ENCODE assay signal across 22 cellular contexts in genomic region chr3:56732109-56732508, GRCh38. TPM values are rescaled to one million over a fixed set of nuclear protein-coding genes. Genes with fewer than 3 reads are reported as not detected.
DNase-seq lines count a peak whose midpoint lies in the region; ATAC-seq and TF ChIP-seq lines count a peak whose summit lies in the region.
"Had no signal": no experiment of that assay in that cellular context is flagged by ENCODE, and none has a peak within 500 bp of the region (broad histone marks: within the 10 kb centered on the region; RNA-seq: fewer than 3 reads in every experiment).

No MANE protein-coding gene starts in this region.

- no peaks in the 10 kb centered on the region for H3K27me3 Mint-ChIP-seq in stimulated activated naive CD8-positive, alpha-beta T cell treated with anti-CD3 and anti-CD28 coated beads, Interleukin-15, Interleukin-2, amounts not matched to agents 100 ng/mL and 50 ng/mL, for 24 hours
- H3K27me3 Mint-ChIP-seq in activated CD8-positive, alpha-beta T cell treated with anti-CD3 and anti-CD28 coated beads for 36 hours = no peaks in the 10 kb centered on the region
- H3K27me3 Mint-ChIP-seq in immature natural killer cell (ENCODE audit: low read depth in 3 of 3) = peaks cover 10 to 26% (median 10%) of the 10 kb centered on the region in 3 donors
- H3K27me3 Mint-ChIP-seq: stimulated activated memory B cell treated with anti-CD40 and anti-IgM and Interleukin-4, amounts not matched to agents 10 μg/mL and 1 μg/mL and 100 μg/mL, for 72 hours had no signal

- DNase-seq in stimulated activated naive CD8-positive, alpha-beta T cell treated with anti-CD3 and anti-CD28 coated beads, Interleukin-15, Interleukin-2, amounts not matched to agents 100 U/mL and 50 U/mL, for 24 hours = no peak
- DNase-seq in activated CD8-positive, alpha-beta T cell treated with anti-CD3 and anti-CD28 coated beads for 36 hours = no peak
- DNase-seq in immature natural killer cell = no peak
- no peak for DNase-seq in epidermal melanocyte (ENCODE audit: insufficient read length, low spot score)
- DNase-seq in G401 (ENCODE audit: low spot score) = no peak
- DNase-seq in SIG-M5 (lab: John Stamatoyannopoulos, UW) = no peak
- DNase-seq: activated CD4-positive, alpha-beta T cell treated with anti-CD3 and anti-CD28 coated beads, Interleukin-2, amount 50 U/mL, for 4 hours; brain microvascular endothelial cell; endodermal cell; esophagus squamous epithelium; gastrocnemius medialis; hippocampal formation; NCI-H1105 treated with DMSO at 0.1 percent for 48 hours; NCI-H2029 treated with DMSO at 0.1 percent for 48 hours; NCI-H226; NCI-H748 treated with DMSO at 0.1 percent for 48 hours; retina; stimulated activated CD4-positive, alpha-beta T cell treated with anti-CD3 and anti-CD28 coated beads, Interleukin-2, amount 100 ng/mL, for 48 hours; WERI-Rb-1 had no signal

- H3K4me1 Mint-ChIP-seq in stimulated activated naive CD8-positive, alpha-beta T cell treated with anti-CD3 and anti-CD28 coated beads, Interleukin-15, Interleukin-2, amounts not matched to agents 100 ng/mL and 50 ng/mL, for 24 hours (ENCODE audit: low read depth) = peaks cover 60% of the 10 kb centered on the region
- H3K4me1 Mint-ChIP-seq in activated CD8-positive, alpha-beta T cell treated with anti-CD3 and anti-CD28 coated beads for 36 hours (ENCODE audit: low read depth) = peaks cover 61% of the 10 kb centered on the region
- peaks cover 78 to 89% of the 10 kb centered on the region in 2 donors for H3K4me1 Mint-ChIP-seq in immature natural killer cell
- H3K4me1 Mint-ChIP-seq: endodermal cell; stimulated activated memory B cell treated with anti-CD40 and anti-IgM and Interleukin-4, amounts not matched to agents 10 μg/mL and 1 μg/mL and 100 μg/mL, for 72 hours had no signal

- H3K36me3 Mint-ChIP-seq in stimulated activated naive CD8-positive, alpha-beta T cell treated with anti-CD3 and anti-CD28 coated beads, Interleukin-15, Interleukin-2, amounts not matched to agents 100 ng/mL and 50 ng/mL, for 24 hours (ENCODE audit: low read depth) = peaks cover 85% of the 10 kb centered on the region
- H3K36me3 Mint-ChIP-seq in activated CD8-positive, alpha-beta T cell treated with anti-CD3 and anti-CD28 coated beads for 36 hours (ENCODE audit: low read depth) = peaks cover 85% of the 10 kb centered on the region
- peaks cover 53 to 69% (median 56%) of the 10 kb centered on the region in 3 donors for H3K36me3 Mint-ChIP-seq in immature natural killer cell

- in situ Hi-C loops in G401 (cut with HindIII; ENCODE audit: low sequenced_read_pairs) = no loop called here

- H3K9me3 Mint-ChIP-seq in stimulated activated naive CD8-positive, alpha-beta T cell treated with anti-CD3 and anti-CD28 coated beads, Interleukin-15, Interleukin-2, amounts not matched to agents 100 ng/mL and 50 ng/mL, for 24 hours = no peaks in the 10 kb centered on the region
- H3K9me3 Mint-ChIP-seq in activated CD8-positive, alpha-beta T cell treated with anti-CD3 and anti-CD28 coated beads for 36 hours = no peaks in the 10 kb centered on the region
- H3K9me3 Mint-ChIP-seq in immature natural killer cell = no peaks in the 10 kb centered on the region
- H3K9me3 Mint-ChIP-seq: endodermal cell; stimulated activated memory B cell treated with anti-CD40 and anti-IgM and Interleukin-4, amounts not matched to agents 10 μg/mL and 1 μg/mL and 100 μg/mL, for 72 hours had no signal

- TF ChIP-seq CTCF in activated CD8-positive, alpha-beta T cell treated with anti-CD3 and anti-CD28 coated beads for 36 hours (IDR thresholded peaks at IDR 0.05) = no peak

- POLR2A ChIA-PET in activated CD8-positive, alpha-beta T cell treated with anti-CD3 and anti-CD28 coated beads for 36 hours (lab: Charles Lee) = interaction anchor here (1.1 kb wide), 1 partner anchor 20 kb away, joined by 4 read pairs; no protein-coding TSS in a partner anchor

- no peak overlapping the region for H3K4me3 Mint-ChIP-seq in stimulated activated naive CD8-positive, alpha-beta T cell treated with anti-CD3 and anti-CD28 coated beads, Interleukin-15, Interleukin-2, amounts not matched to agents 100 ng/mL and 50 ng/mL, for 24 hours
- H3K4me3 Mint-ChIP-seq in activated CD8-positive, alpha-beta T cell treated with anti-CD3 and anti-CD28 coated beads for 36 hours = no peak overlapping the region
- H3K4me3 Mint-ChIP-seq in immature natural killer cell = peak overlapping the region; percentile 67 to 81 (median 74)
- H3K4me3 Mint-ChIP-seq: endodermal cell; stimulated activated memory B cell treated with anti-CD40 and anti-IgM and Interleukin-4, amounts not matched to agents 10 μg/mL and 1 μg/mL and 100 μg/mL, for 72 hours had no signal

- CTCF ChIA-PET in activated CD8-positive, alpha-beta T cell treated with anti-CD3 and anti-CD28 coated beads for 36 hours (lab: Charles Lee) = interaction anchor here (1.3 to 6.0 kb wide), 2 partner anchors 57 to 68 kb away, joined by 3 to 37 read pairs; partner anchors contain the start of gene ARHGEF3

- peak overlapping the region; percentile 63 for H3K27ac Mint-ChIP-seq in stimulated activated naive CD8-positive, alpha-beta T cell treated with anti-CD3 and anti-CD28 coated beads, Interleukin-15, Interleukin-2, amounts not matched to agents 100 ng/mL and 50 ng/mL, for 24 hours
- H3K27ac Mint-ChIP-seq in activated CD8-positive, alpha-beta T cell treated with anti-CD3 and anti-CD28 coated beads for 36 hours = peak overlapping the region; percentile 83
- peak overlapping the region; percentile 91 to 98 (median 96) for H3K27ac Mint-ChIP-seq in immature natural killer cell
- H3K27ac Mint-ChIP-seq: endodermal cell; stimulated activated memory B cell treated with anti-CD40 and anti-IgM and Interleukin-4, amounts not matched to agents 10 μg/mL and 1 μg/mL and 100 μg/mL, for 72 hours had no signal

- intact Hi-C loops in activated CD8-positive, alpha-beta T cell treated with anti-CD3 and anti-CD28 coated beads for 36 hours (cut with micrococcal nuclease) = no loop called here

- ATAC-seq in stimulated activated naive CD8-positive, alpha-beta T cell treated with anti-CD3 and anti-CD28 coated beads, Interleukin-15, Interleukin-2, amounts not matched to agents 100 U/mL and 50 U/mL, for 24 hours = no peak
- ATAC-seq in activated CD8-positive, alpha-beta T cell treated with anti-CD3 and anti-CD28 coated beads for 36 hours = peak; percentile 8
- ATAC-seq: gastrocnemius medialis; left lobe of liver; stimulated activated memory B cell treated with anti-CD40 and anti-IgM and Interleukin-4, amounts not matched to agents 10 μg/mL and 1 μg/mL and 100 μg/mL, for 72 hours had no signal

RNA-seq across cellular contexts. Expression of gene TASOR, which starts 49.0 kb away (rescaled TPM):
- 10 to 100 TPM; 58.6 to 61.4 TPM for total RNA-seq in activated CD8-positive, alpha-beta T cell treated with anti-CD3 and anti-CD28 coated beads for 36 hours
- 10 to 100 TPM; 17.0 to 37.3 (median 20.6) TPM for polyA plus RNA-seq in immature natural killer cell
- 37.0 and 83.3 TPM in 2 replicates for total RNA-seq in G401 (2014; rRNA removed; shearing (Covaris generic))

Comparison
In these comparisons a context has a peak if more than half of its experiments do, and no peak if none do; other contexts are left out.
1. H3K4me3 Mint-ChIP-seq: peak in immature natural killer cell (5 of 5); none in stimulated activated naive CD8-positive, alpha-beta T cell treated with anti-CD3 and anti-CD28 coated beads, Interleukin-15, Interleukin-2, amounts not matched to agents 100 ng/mL and 50 ng/mL, for 24 hours (single experiment) and activated CD8-positive, alpha-beta T cell treated with anti-CD3 and anti-CD28 coated beads for 36 hours (single experiment).
2. Peak in every context shown above with its lines, with median percentiles within 50 percentile points of each other: H3K27ac Mint-ChIP-seq.